Comparison of ENCODE assay signal across 8 cellular contexts in genomic region chr10:79068562-79069324, GRCh38. TPM values are rescaled to one million over a fixed set of nuclear protein-coding genes. Genes with fewer than 3 reads are reported as not detected.
DNase-seq lines count a peak whose midpoint lies in the region; ATAC-seq and TF ChIP-seq lines count a peak whose summit lies in the region.

Gene ZMIZ1 (plus strand): TSS chr10:79068966. CDS start chr10:79201633, 132,667 bp downstream.

- H3K36me3 Mint-ChIP-seq in CD8-positive, alpha-beta T cell: peaks cover 6% of the 10 kb centered on the region
- no peaks in the 10 kb centered on the region for H3K36me3 Mint-ChIP-seq in activated CD8-positive, alpha-beta memory T cell treated with anti-CD3 and anti-CD28 coated beads, Interleukin-2, amount 10 ng/mL, durations not matched to agents 7 days and 5 days
- no peaks in the 10 kb centered on the region for H3K36me3 Mint-ChIP-seq in endodermal cell (ENCODE audit: low read depth)

- peak within 1 kb of the TSS; percentile 81 for H3K9ac ChIP-seq in endodermal cell (ENCODE audit: extremely low read depth, low read length, poor library complexity, severe bottlenecking)

- H3K4me1 ChIP-seq in CD8-positive, alpha-beta T cell (ENCODE audit: insufficient read depth, low read length): peaks cover 36% of the 10 kb centered on the region
- H3K4me1 ChIP-seq in endodermal cell (ENCODE audit: control insufficient read depth, insufficient read depth, low read length): peaks cover 7% of the 10 kb centered on the region

- H3K27ac Mint-ChIP-seq in CD8-positive, alpha-beta T cell: peak within 1 kb of the TSS; percentile 85
- H3K27ac Mint-ChIP-seq in activated CD8-positive, alpha-beta memory T cell treated with anti-CD3 and anti-CD28 coated beads, Interleukin-2, amount 10 ng/mL, durations not matched to agents 7 days and 5 days: peak within 1 kb of the TSS; percentile 77
- peak within 1 kb of the TSS; percentile 91 for H3K27ac Mint-ChIP-seq in endodermal cell

- H3K9me3 ChIP-seq in CD8-positive, alpha-beta T cell (ENCODE audit: low read length): no peaks in the 10 kb centered on the region
- no peaks in the 10 kb centered on the region for H3K9me3 ChIP-seq in endodermal cell (ENCODE audit: control insufficient read depth, low read length)

- peaks cover 48% of the 10 kb centered on the region for H3K4me1 Mint-ChIP-seq in CD8-positive, alpha-beta T cell (ENCODE audit: low read depth)
- peaks cover 24% of the 10 kb centered on the region for H3K4me1 Mint-ChIP-seq in activated CD8-positive, alpha-beta memory T cell treated with anti-CD3 and anti-CD28 coated beads, Interleukin-2, amount 10 ng/mL, durations not matched to agents 7 days and 5 days
- H3K4me1 Mint-ChIP-seq in endodermal cell: peaks cover 42% of the 10 kb centered on the region

- peak within 1 kb of the TSS; percentile 94 for H3K4me3 ChIP-seq in CD8-positive, alpha-beta T cell (ENCODE audit: low read depth, low read length)
- H3K4me3 ChIP-seq in HL-60 (replicated peaks; ENCODE audit: insufficient read depth, low read length) (peak within 1 kb of the TSS; percentile 73), endodermal cell (ENCODE audit: low read length) (peak within 1 kb of the TSS; percentile 93)

- no peaks in the 10 kb centered on the region for H3K36me3 ChIP-seq in CD8-positive, alpha-beta T cell (ENCODE audit: insufficient read depth, low read length)
- no peaks in the 10 kb centered on the region for H3K36me3 ChIP-seq in endodermal cell (ENCODE audit: control insufficient read depth, insufficient read depth, low read length)

- CTCF ChIA-PET in CD8-positive, alpha-beta T cell (lab: Charles Lee): interaction anchor here (0.6 to 2.2 kb wide), 4 partner anchors 16 to 151 kb away, joined by 3 to 7 read pairs (median 3); no protein-coding TSS in a partner anchor
- CTCF ChIA-PET in activated CD8-positive, alpha-beta memory T cell treated with anti-CD3 and anti-CD28 coated beads, Interleukin-2, amount 10 ng/mL, durations not matched to agents 7 days and 5 days (lab: Charles Lee): interaction anchor here (0.6 to 5.2 kb wide), 7 partner anchors 21 to 135 kb away, joined by 3 to 27 read pairs (median 4); no protein-coding TSS in a partner anchor

- H3K27me3 Mint-ChIP-seq in CD8-positive, alpha-beta T cell (ENCODE audit: low read depth): no peaks in the 10 kb centered on the region
- H3K27me3 Mint-ChIP-seq in activated CD8-positive, alpha-beta memory T cell treated with anti-CD3 and anti-CD28 coated beads, Interleukin-2, amount 10 ng/mL, durations not matched to agents 7 days and 5 days: peaks cover 20% of the 10 kb centered on the region
- peaks cover 3% of the 10 kb centered on the region for H3K27me3 Mint-ChIP-seq in endodermal cell (ENCODE audit: insufficient read depth)

- POLR2A ChIA-PET in CD8-positive, alpha-beta T cell (lab: Charles Lee): no interaction called here

- TF ChIP-seq CTCF in CD8-positive, alpha-beta T cell (IDR thresholded peaks at IDR 0.05): no peak
- TF ChIP-seq CTCF in HL-60 (IDR thresholded peaks at IDR 0.05; ENCODE audit: insufficient read depth, low read length) (no peak), endodermal cell (conservative IDR thresholded peaks at IDR 0.05) (peak; percentile 37)

- H3K27ac ChIP-seq in CD8-positive, alpha-beta T cell (ENCODE audit: low read depth, low read length): peak within 1 kb of the TSS; percentile 44
- H3K27ac ChIP-seq in HL-60 (replicated peaks): peak within 1 kb of the TSS; percentile 79
- peak within 1 kb of the TSS; percentile 90 for H3K27ac ChIP-seq in endodermal cell (ENCODE audit: low read depth, low read length)

- intact Hi-C loops in CD8-positive, alpha-beta T cell (cut with DNase I, micrococcal nuclease): loop anchor here (2.0 to 10.0 kb wide), 9 partner anchors 42 to 1036 kb away; partner anchors contain the start of genes PPIF (in 2 of the 2), RPS24 (in 1 of the 2) and ZCCHC24 (in 1 of the 2)

- WGBS in endodermal cell (ENCODE audit: insufficient coverage in 1 of 2, insufficient read length in 1 of 2), 2 experiments: 0 to 1% methylated on average over 33 to 92 of the region's 92 CpGs

- no peaks in the 10 kb centered on the region for H3K27me3 ChIP-seq in CD8-positive, alpha-beta T cell (ENCODE audit: insufficient read depth, low read length)
- no peaks in the 10 kb centered on the region for H3K27me3 ChIP-seq in HL-60 (ENCODE audit: insufficient read depth, poor library complexity, severe bottlenecking)
- no peaks in the 10 kb centered on the region for H3K27me3 ChIP-seq in endodermal cell (ENCODE audit: control insufficient read depth, insufficient read depth, low read length, poor library complexity, severe bottlenecking)

- ATAC-seq in CD8-positive, alpha-beta T cell: peak; percentile 60
- ATAC-seq in GM19463 (IDR thresholded peaks at IDR 0.05; ENCODE audit: unreplicated experiment): peak; percentile 49
- ATAC-seq in activated CD8-positive, alpha-beta memory T cell treated with anti-CD3 and anti-CD28 coated beads, Interleukin-2, amount 10 ng/mL, durations not matched to agents 7 days and 5 days: peak; percentile 68

- H3K9me3 Mint-ChIP-seq in CD8-positive, alpha-beta T cell: no peaks in the 10 kb centered on the region
- no peaks in the 10 kb centered on the region for H3K9me3 Mint-ChIP-seq in activated CD8-positive, alpha-beta memory T cell treated with anti-CD3 and anti-CD28 coated beads, Interleukin-2, amount 10 ng/mL, durations not matched to agents 7 days and 5 days (ENCODE audit: low read depth)
- H3K9me3 Mint-ChIP-seq in endodermal cell: no peaks in the 10 kb centered on the region

- DNase-seq in CD8-positive, alpha-beta T cell: peak; percentile 61 to 87 (median 79)
- DNase-seq in HL-60 (ENCODE audit: low read depth in 1 of 2, low spot score in 1 of 2): peak in 1 of 2 experiments; percentile 91
- DNase-seq in NOMO-1 treated with DMSO at 0.1 percent for 48 hours (lab: John Stamatoyannopoulos, UW; ENCODE audit: unreplicated experiment): peak; percentile 90
- DNase-seq in activated CD8-positive, alpha-beta memory T cell treated with anti-CD3 and anti-CD28 coated beads, Interleukin-2, amount 10 ng/mL, durations not matched to agents 7 days and 5 days: peak; percentile 88
- DNase-seq in endodermal cell: peak; percentile 95
- peak; percentile 96 for DNase-seq in mesenteric fat pad (ENCODE audit: low spot score)
- peak; percentile 60 for DNase-seq in stimulated activated CD8-positive, alpha-beta memory T cell treated with anti-CD3 and anti-CD28 coated beads, Interleukin-15, amount 100 ng/mL, for 24 hours (ENCODE audit: low read depth)

- H3K4me3 Mint-ChIP-seq in CD8-positive, alpha-beta T cell: peak within 1 kb of the TSS; percentile 94
- peak within 1 kb of the TSS; percentile 91 for H3K4me3 Mint-ChIP-seq in activated CD8-positive, alpha-beta memory T cell treated with anti-CD3 and anti-CD28 coated beads, Interleukin-2, amount 10 ng/mL, durations not matched to agents 7 days and 5 days
- peak within 1 kb of the TSS; percentile 98 for H3K4me3 Mint-ChIP-seq in endodermal cell

RNA-seq across cellular contexts. Expression of gene ZMIZ1, which starts in this region (rescaled TPM):
- total RNA-seq in CD8-positive, alpha-beta T cell: 10 to 100 TPM; 10.1 to 10.8 TPM
- 10 to 100 TPM; 52.7 to 71.5 TPM for total RNA-seq in activated CD8-positive, alpha-beta memory T cell treated with anti-CD3 and anti-CD28 coated beads, Interleukin-2, amount 10 ng/mL, durations not matched to agents 7 days and 5 days
- total RNA-seq in endodermal cell (10 to 100 TPM; 65.3 to 67.5 TPM), mesenteric fat pad (81.1 TPM)
- 77.5 TPM for polyA plus RNA-seq in endodermal cell (2013, experiment 1 of 2)
- 68.6 TPM for polyA plus RNA-seq in endodermal cell (2013, experiment 2 of 2)
